11 cellular contexts compared by ENCODE assay signal in the genomic region with DNA sequence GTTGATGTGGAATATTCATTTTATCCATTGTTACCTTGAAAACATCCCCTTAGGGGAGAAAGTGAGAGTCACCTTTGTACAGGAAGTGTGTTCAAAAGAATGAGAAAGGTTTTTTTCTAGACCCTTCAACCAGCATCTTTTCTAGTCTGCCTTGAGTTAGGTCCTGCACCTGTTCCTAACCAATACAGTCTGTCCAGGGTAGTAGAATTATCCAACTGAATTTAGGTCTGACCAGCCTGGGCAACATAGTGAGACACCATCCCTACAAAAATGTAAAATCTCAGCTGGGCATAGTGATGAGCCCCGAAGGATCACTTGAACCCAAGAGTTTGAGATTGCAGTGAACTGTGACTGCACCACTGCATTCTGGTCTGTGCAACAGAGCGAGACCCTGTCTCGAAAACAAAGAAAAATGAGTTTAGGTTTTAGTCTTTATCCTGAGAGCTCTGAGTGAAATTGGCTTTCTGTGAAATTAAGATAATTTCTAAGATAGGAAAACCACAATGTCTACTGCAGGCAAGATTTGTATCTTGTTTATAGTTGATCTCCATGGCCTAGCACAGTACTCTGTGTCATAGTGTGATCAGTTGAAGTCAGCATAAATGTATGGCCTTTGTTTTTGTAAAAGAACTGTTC. TPM values are rescaled to one million over a fixed set of nuclear protein-coding genes. Genes with fewer than 3 reads are reported as not detected.
DNase-seq lines count a peak whose midpoint lies in the region; ATAC-seq and TF ChIP-seq lines count a peak whose summit lies in the region.
"Had no signal": no experiment of that assay in that cellular context is flagged by ENCODE, and none has a peak within 500 bp of the region (broad histone marks: within the 10 kb centered on the region; RNA-seq: fewer than 3 reads in every experiment).

No MANE protein-coding gene starts in this region.

- BruUV-seq in PC-3 (replicated peaks; lab: Mats Ljungman, UMichigan) = no TSS peak

- WGBS in trophoblast cell (ENCODE audit: extremely low coverage, insufficient coverage, insufficient read length) = no CpG with 5 or more reads among the region's 3 CpGs
- WGBS in esophagus muscularis mucosa = 90% methylated on average over 3 of the region's 3 CpGs
- 83% methylated on average over 3 of the region's 3 CpGs for WGBS in suprapubic skin

- TF ChIP-seq EP300 in esophagus muscularis mucosa (IDR thresholded peaks at IDR 0.05) (no peak), suprapubic skin (IDR thresholded peaks at IDR 0.05) (no peak)

- peaks cover 94% of the 10 kb centered on the region for H3K79me2 ChIP-seq in PC-3 (ENCODE audit: low read length)
- peaks cover 3% of the 10 kb centered on the region for H3K79me2 ChIP-seq in trophoblast cell (ENCODE audit: control insufficient read depth, insufficient read depth, low read length, poor library complexity)

- H3K4me3 ChIP-seq in PC-3 (ENCODE audit: low read length) (no peak overlapping the region), trophoblast cell (ENCODE audit: low read depth, low read length) (no peak overlapping the region), esophagus muscularis mucosa (no peak overlapping the region), suprapubic skin (no peak overlapping the region)

- H4K12ac ChIP-seq in trophoblast cell (ENCODE audit: low read depth, low read length) = no peak overlapping the region

- intact Hi-C loops in PC-3 (cut with micrococcal nuclease) (loop anchor here (2.0 kb wide), 1 partner anchor 27 kb away; no protein-coding TSS in a partner anchor), esophagus muscularis mucosa (cut with DNase I) (no loop called here)

- H3K4me1 ChIP-seq in PC-3 (ENCODE audit: insufficient read depth, low read length) = no peaks in the 10 kb centered on the region
- H3K4me1 ChIP-seq in trophoblast cell (ENCODE audit: control insufficient read depth in 1 of 2, insufficient read depth in 2 of 2, low read length in 2 of 2) = no peaks in the 10 kb centered on the region
- H3K4me1 ChIP-seq in esophagus muscularis mucosa = peaks cover 3 to 48% (median 39%) of the 10 kb centered on the region in 4 donors
- H3K4me1 ChIP-seq in suprapubic skin = peaks cover 16% of the 10 kb centered on the region

- no peaks in the 10 kb centered on the region for H3K9me2 ChIP-seq in PC-3 (replicated peaks; ENCODE audit: low read length)

- no peak overlapping the region for H2BK120ac ChIP-seq in trophoblast cell (ENCODE audit: insufficient read depth, low read length, poor library complexity)

- H3K14ac ChIP-seq in trophoblast cell (ENCODE audit: low read length) = no peak overlapping the region

- peaks cover 6% of the 10 kb centered on the region; the same call in 1 of the 2 replicates for H3K36me3 ChIP-seq in PC-3 (ENCODE audit: low read depth, low read length)
- peaks cover 3% of the 10 kb centered on the region in 2 experiments for H3K36me3 ChIP-seq in trophoblast cell (ENCODE audit: control insufficient read depth in 1 of 2, insufficient read depth in 2 of 2, low read length in 2 of 2)
- no peaks in the 10 kb centered on the region for H3K36me3 ChIP-seq in esophagus muscularis mucosa
- H3K36me3 ChIP-seq in suprapubic skin = peaks cover 6% of the 10 kb centered on the region

- H2BK12ac ChIP-seq in trophoblast cell (ENCODE audit: low read length) = no peak overlapping the region

- H3K4me2 ChIP-seq in PC-3 (ENCODE audit: low read length) (no peak overlapping the region), trophoblast cell (ENCODE audit: low read length) (no peak overlapping the region)

- no peak overlapping the region for H4K8ac ChIP-seq in trophoblast cell (ENCODE audit: low read depth, low read length)

- no peaks in the 10 kb centered on the region for H3F3A ChIP-seq in PC-3 (ENCODE audit: low read length, unreplicated experiment)

- H3K79me1 ChIP-seq in trophoblast cell (ENCODE audit: low read length) = no peaks in the 10 kb centered on the region

- H2AK5ac ChIP-seq in trophoblast cell (ENCODE audit: low read length) = no peak overlapping the region

- H3K18ac ChIP-seq in trophoblast cell (ENCODE audit: low read length) = no peak overlapping the region

- DNase-seq in activated CD4-positive, CD25-positive, alpha-beta regulatory T cell treated with anti-CD3 and anti-CD28 coated beads, Interleukin-2, amount 50 U/mL, for 72 hours = no peak
- no peak for DNase-seq in PC-3
- no peak for DNase-seq in trophoblast cell
- DNase-seq in esophagus muscularis mucosa (ENCODE audit: extremely low spot score) = no peak
- no peak for DNase-seq in suprapubic skin (ENCODE audit: low spot score in 2 of 2)
- DNase-seq in AG08396 (ENCODE audit: low spot score) = no peak
- DNase-seq: activated CD4-positive, alpha-beta T cell treated with anti-CD3 and anti-CD28 coated beads for 4 hours; mesendoderm had no signal

- no peak overlapping the region for H3K23ac ChIP-seq in trophoblast cell (ENCODE audit: low read length)

- POLR2A ChIA-PET in PC-3 (lab: Charles Lee; ENCODE audit: unreplicated experiment) = no interaction called here

- TF ChIP-seq CTCF in PC-3 (conservative IDR thresholded peaks at IDR 0.05; ENCODE audit: low read depth, low read length) (no peak), esophagus muscularis mucosa (IDR thresholded peaks at IDR 0.05) (no peak), suprapubic skin (IDR thresholded peaks at IDR 0.05) (no peak)

- H4K91ac ChIP-seq in trophoblast cell (ENCODE audit: low read depth, low read length) = no peak overlapping the region

- H3K27ac ChIP-seq in PC-3 (ENCODE audit: low read length) (no peak overlapping the region), trophoblast cell (ENCODE audit: low read depth, low read length) (no peak overlapping the region), esophagus muscularis mucosa (replicated peaks in 1 of 4) (no peak overlapping the region), suprapubic skin (no peak overlapping the region)
- H3K27ac ChIP-seq: 22Rv1 had no signal

- no peak overlapping the region for H2BK5ac ChIP-seq in trophoblast cell (ENCODE audit: low read depth, low read length, poor library complexity)

- H3K9me3 ChIP-seq in PC-3 (ENCODE audit: low read length) (no peaks in the 10 kb centered on the region), trophoblast cell (ENCODE audit: insufficient read depth, low read depth, low read length) (no peaks in the 10 kb centered on the region), esophagus muscularis mucosa (no peaks in the 10 kb centered on the region), suprapubic skin (no peaks in the 10 kb centered on the region)

- peak; percentile 89 to 92 for ATAC-seq in activated CD4-positive, CD25-positive, alpha-beta regulatory T cell treated with anti-CD3 and anti-CD28 coated beads, Interleukin-2, amount 50 U/mL, for 24 hours
- peak; percentile 80 for ATAC-seq in HG02678 (IDR thresholded peaks at IDR 0.05; ENCODE audit: unreplicated experiment)
- ATAC-seq in PC-3 = peak; percentile 55; the same call in 1 of the 2 replicates

- CTCF ChIA-PET in PC-3 (lab: Charles Lee) = interaction anchor here (0.6 kb wide), 2 partner anchors 96 to 563 kb away, joined by 3 read pairs; no protein-coding TSS in a partner anchor

- TF ChIP-seq POLR2A in esophagus muscularis mucosa (IDR thresholded peaks at IDR 0.05; ENCODE audit: low read depth) (no peak), suprapubic skin (IDR thresholded peaks at IDR 0.05) (no peak)

- H3K27me3 ChIP-seq in PC-3 (ENCODE audit: low read length) (no peaks in the 10 kb centered on the region), trophoblast cell (ENCODE audit: insufficient read depth, low read length) (no peaks in the 10 kb centered on the region), esophagus muscularis mucosa (no peaks in the 10 kb centered on the region), suprapubic skin (no peaks in the 10 kb centered on the region)

- no peak overlapping the region for H2AFZ ChIP-seq in PC-3 (ENCODE audit: low read length)
- H2AFZ ChIP-seq in trophoblast cell (ENCODE audit: insufficient read depth, low read length, poor library complexity) = no peak overlapping the region

- H3K4ac ChIP-seq in trophoblast cell (ENCODE audit: low read depth, low read length) = peak overlapping the region; percentile 40

- H3K9ac ChIP-seq in PC-3 (ENCODE audit: low read length) (no peak overlapping the region), trophoblast cell (ENCODE audit: low read length) (no peak overlapping the region)

- H4K20me1 ChIP-seq in PC-3 (ENCODE audit: low read length) = peaks cover 34% of the 10 kb centered on the region; the same call in 1 of the 2 replicates

RNA-seq across cellular contexts. Expression of a gene that starts 25.2 kb away (rescaled TPM):
- total RNA-seq in PC-3 (2014; rRNA removed) (46.4 and 62.1 TPM in 2 replicates), esophagus muscularis mucosa (100 to 1,000 TPM; 171 to 223 (median 196) TPM), suprapubic skin (100 to 1,000 TPM in 3 of 4 donors, 10 to 100 TPM in 1; 92.5 to 125 (median 109) TPM)
- polyA plus RNA-seq in trophoblast cell (2013) = 40.8 and 43.6 TPM in 2 replicates
